Comparison of ENCODE assay signal across 19 cellular contexts in the genomic region with DNA sequence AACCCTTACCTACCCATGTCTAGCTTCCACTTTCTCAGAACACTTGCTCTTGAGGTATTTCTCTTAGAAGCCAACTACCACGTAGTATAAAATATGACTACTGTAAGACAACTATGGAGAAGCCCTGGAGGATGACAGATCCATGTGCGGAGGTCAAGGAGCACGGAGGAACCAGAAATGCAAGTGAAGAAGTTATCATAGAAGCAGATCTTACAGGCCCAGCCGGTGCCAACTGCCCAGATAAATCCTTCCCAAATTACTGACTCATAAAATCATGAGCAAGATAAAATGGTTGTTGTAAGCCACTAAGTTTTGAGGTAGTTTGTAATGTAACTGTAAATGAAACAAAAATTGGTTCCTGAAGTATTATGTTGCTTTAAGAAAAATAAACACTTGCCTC. TPM values are rescaled to one million over a fixed set of nuclear protein-coding genes. Genes with fewer than 3 reads are reported as not detected.
DNase-seq lines count a peak whose midpoint lies in the region; ATAC-seq and TF ChIP-seq lines count a peak whose summit lies in the region.
"Had no signal": no experiment of that assay in that cellular context is flagged by ENCODE, and none has a peak within 500 bp of the region (broad histone marks: within the 10 kb centered on the region; RNA-seq: fewer than 3 reads in every experiment).

No MANE protein-coding gene starts in this region.

- CTCF ChIA-PET in activated B cell treated with CpG ODN at 0.5 μM for 24 hours (lab: Charles Lee), result interaction anchor here (0.9 to 4.8 kb wide), 4 partner anchors 13 to 698 kb away, joined by 3 to 62 read pairs (median 5); no protein-coding TSS in a partner anchor

- peaks cover 53% of the 10 kb centered on the region for H3K36me3 ChIP-seq in CD4-positive, CD25-positive, alpha-beta regulatory T cell (ENCODE audit: control insufficient read depth, insufficient read depth, low read length)
- peaks cover 17% of the 10 kb centered on the region for H3K36me3 ChIP-seq in GM23248 (ENCODE audit: low read depth)

- H3K27me3 Mint-ChIP-seq in CD4-positive, CD25-positive, alpha-beta regulatory T cell, result no peaks in the 10 kb centered on the region
- H3K27me3 Mint-ChIP-seq in activated B cell treated with CpG ODN at 0.5 μM for 24 hours, result no peaks in the 10 kb centered on the region
- no peaks in the 10 kb centered on the region for H3K27me3 Mint-ChIP-seq in memory B cell

- DNase-seq in CD4-positive, CD25-positive, alpha-beta regulatory T cell, result no peak
- DNase-seq in GM23248 (peak; percentile 45), activated B cell treated with CpG ODN at 0.5 μM for 24 hours (no peak), memory B cell (ENCODE audit: low spot score in 2 of 2) (no peak), NCI-H1105 (lab: John Stamatoyannopoulos, UW) (no peak), NCI-H1417 treated with DMSO at 0.1 percent for 48 hours (lab: John Stamatoyannopoulos, UW) (no peak), sciatic nerve (ENCODE audit: low spot score) (no peak)
- DNase-seq in activated effector memory CD4-positive, alpha-beta T cell treated with anti-CD3 and anti-CD28 coated beads, Interleukin-2, amount 50 U/mL, for 16 hours, result no peak
- DNase-seq: amygdala; central memory CD4-positive, alpha-beta T cell; Kasumi-1; left ventricle myocardium inferior; mucosa of descending colon; NCI-H1105 treated with DMSO at 0.1 percent for 48 hours; NCI-H2107; NCI-H526; right cardiac atrium; tibial artery had no signal

- H3K4me1 ChIP-seq in CD4-positive, CD25-positive, alpha-beta regulatory T cell (ENCODE audit: control insufficient read depth, insufficient read depth, low read length, poor library complexity, severe bottlenecking), result peaks cover 32% of the 10 kb centered on the region
- H3K4me1 ChIP-seq in GM23248 (ENCODE audit: insufficient read depth), result peaks cover 22% of the 10 kb centered on the region

- H3K9me3 ChIP-seq in CD4-positive, CD25-positive, alpha-beta regulatory T cell (ENCODE audit: control insufficient read depth in 2 of 2, low read length in 2 of 2), result no peaks in the 10 kb centered on the region
- no peaks in the 10 kb centered on the region for H3K9me3 ChIP-seq in GM23248 (ENCODE audit: low read depth)
- H3K9me3 ChIP-seq: left ventricle myocardium inferior, mucosa of descending colon, tibial artery had no signal

- intact Hi-C loops in activated B cell treated with CpG ODN at 0.5 μM for 24 hours (cut with micrococcal nuclease), result loop anchor here (5.0 kb wide), 1 partner anchor 1746 kb away; no protein-coding TSS in a partner anchor
- intact Hi-C loops in sciatic nerve (cut with DNase I), result no loop called here

- peaks cover 38 to 75% (median 45%) of the 10 kb centered on the region in 4 donors for H3K4me1 Mint-ChIP-seq in CD4-positive, CD25-positive, alpha-beta regulatory T cell
- H3K4me1 Mint-ChIP-seq in activated B cell treated with CpG ODN at 0.5 μM for 24 hours, result peaks cover 32% of the 10 kb centered on the region
- H3K4me1 Mint-ChIP-seq in memory B cell, result peaks cover 22% of the 10 kb centered on the region

- WGBS in GM23248 (ENCODE audit: low coverage in 1 of 2, low lambda C conversion rate in 2 of 2, missing lambda C conversion rate in 2 of 2), 2 experiments, result 74 to 79% methylated on average over 4 of the region's 4 CpGs

- no peak overlapping the region for H2AFZ ChIP-seq in GM23248

- peaks cover 23% of the 10 kb centered on the region for H3K36me3 Mint-ChIP-seq in CD4-positive, CD25-positive, alpha-beta regulatory T cell
- peaks cover 49% of the 10 kb centered on the region for H3K36me3 Mint-ChIP-seq in activated B cell treated with CpG ODN at 0.5 μM for 24 hours (ENCODE audit: low read depth)
- H3K36me3 Mint-ChIP-seq in memory B cell, result peaks cover 7% of the 10 kb centered on the region

- peak overlapping the region in 1 of 3 donors; percentile 16 for H3K27ac Mint-ChIP-seq in CD4-positive, CD25-positive, alpha-beta regulatory T cell
- H3K27ac Mint-ChIP-seq in activated B cell treated with CpG ODN at 0.5 μM for 24 hours, result peak overlapping the region; percentile 66
- H3K27ac Mint-ChIP-seq in memory B cell, result peak overlapping the region; percentile 42
- H3K27ac Mint-ChIP-seq: stimulated activated effector memory CD8-positive, alpha-beta T cell treated with anti-CD3 and anti-CD28 coated beads, Interleukin-12 subunit alpha, Interleukin-12 subunit beta, amount 100 ng/mL, for 72 hours had no signal

- H3K27ac ChIP-seq in CD4-positive, CD25-positive, alpha-beta regulatory T cell (ENCODE audit: insufficient read depth, low read length, poor library complexity, severe bottlenecking), result no peak overlapping the region
- H3K27ac ChIP-seq in GM23248, result peak overlapping the region; percentile 4; the same call in 1 of the 2 replicates
- H3K27ac ChIP-seq: left ventricle myocardium inferior, tibial artery had no signal

- no peaks in the 10 kb centered on the region for H4K20me1 ChIP-seq in GM23248 (ENCODE audit: insufficient read depth)

- H3K4me2 ChIP-seq in GM23248 (ENCODE audit: unreplicated experiment), result no peak overlapping the region

- no peak for TF ChIP-seq CTCF in activated B cell treated with CpG ODN at 0.5 μM for 24 hours (IDR thresholded peaks at IDR 0.05)

- in situ Hi-C loops in GM23248 (cut with MboI), result no loop called here

- no peak overlapping the region for H3K4me3 Mint-ChIP-seq in CD4-positive, CD25-positive, alpha-beta regulatory T cell
- H3K4me3 Mint-ChIP-seq in activated B cell treated with CpG ODN at 0.5 μM for 24 hours (no peak overlapping the region), memory B cell (no peak overlapping the region)
- H3K4me3 Mint-ChIP-seq: stimulated activated effector memory CD8-positive, alpha-beta T cell treated with anti-CD3 and anti-CD28 coated beads, Interleukin-12 subunit alpha, Interleukin-12 subunit beta, amount 100 ng/mL, for 72 hours had no signal

- H3K9me2 ChIP-seq in GM23248 (ENCODE audit: insufficient read depth), result no peaks in the 10 kb centered on the region

- POLR2A ChIA-PET in activated B cell treated with CpG ODN at 0.5 μM for 24 hours (lab: Charles Lee), result no interaction called here

- no peaks in the 10 kb centered on the region for H3K9me3 Mint-ChIP-seq in CD4-positive, CD25-positive, alpha-beta regulatory T cell
- H3K9me3 Mint-ChIP-seq in activated B cell treated with CpG ODN at 0.5 μM for 24 hours (no peaks in the 10 kb centered on the region), memory B cell (no peaks in the 10 kb centered on the region)
- H3K9me3 Mint-ChIP-seq: stimulated activated effector memory CD8-positive, alpha-beta T cell treated with anti-CD3 and anti-CD28 coated beads, Interleukin-12 subunit alpha, Interleukin-12 subunit beta, amount 100 ng/mL, for 72 hours had no signal

- H3K9ac ChIP-seq in GM23248, result no peak overlapping the region

- no peak for ATAC-seq in CD4-positive, CD25-positive, alpha-beta regulatory T cell (ENCODE audit: low read depth in 2 of 2)
- ATAC-seq in activated B cell treated with CpG ODN at 0.5 μM for 24 hours (ENCODE audit: low read depth), result no peak
- ATAC-seq in memory B cell (ENCODE audit: low read depth), result no peak
- no peak for ATAC-seq in sciatic nerve
- ATAC-seq: mucosa of descending colon; stimulated activated effector memory CD8-positive, alpha-beta T cell treated with anti-CD3 and anti-CD28 coated beads, Interleukin-12 subunit alpha, Interleukin-12 subunit beta, amount 100 ng/mL, for 72 hours had no signal

- peak overlapping the region; percentile 9 for H3K4me3 ChIP-seq in CD4-positive, CD25-positive, alpha-beta regulatory T cell (ENCODE audit: low read depth, low read length)
- no peak overlapping the region for H3K4me3 ChIP-seq in GM23248
- H3K4me3 ChIP-seq: left ventricle myocardium inferior, mucosa of descending colon, tibial artery had no signal

- H3K27me3 ChIP-seq in CD4-positive, CD25-positive, alpha-beta regulatory T cell (ENCODE audit: control insufficient read depth, insufficient read depth, low read length), result no peaks in the 10 kb centered on the region
- H3K27me3 ChIP-seq in GM23248 (replicated peaks; ENCODE audit: insufficient read depth), result no peaks in the 10 kb centered on the region
- H3K27me3 ChIP-seq: tibial artery had no signal

- H3F3A ChIP-seq in GM23248 (ENCODE audit: insufficient read depth), result peaks cover 24% of the 10 kb centered on the region

- H3K79me2 ChIP-seq in GM23248 (ENCODE audit: insufficient read depth), result peaks cover 91% of the 10 kb centered on the region

RNA-seq across cellular contexts. Expression of a gene that starts 12.6 kb away (rescaled TPM):
- total RNA-seq in CD4-positive, CD25-positive, alpha-beta regulatory T cell, result 73.6 TPM
- 10 to 100 TPM; 66.0 to 89.4 (median 76.0) TPM for polyA plus RNA-seq in CD4-positive, CD25-positive, alpha-beta regulatory T cell
- total RNA-seq in GM23248 (2014; rRNA removed; shearing (Covaris generic)), result 25.7 and 28.9 TPM in 2 replicates
- polyA plus RNA-seq in GM23248 (2016; fragmentation: Nextera tagmentation; extraction: Ambion mirVana), result 32.2 and 35.2 TPM in 2 replicates
- total RNA-seq in activated B cell treated with CpG ODN at 0.5 μM for 24 hours (30.0 and 32.2 TPM in 2 replicates), sciatic nerve (21.8 TPM)
